8 cellular contexts compared by ENCODE assay signal in the genomic region with DNA sequence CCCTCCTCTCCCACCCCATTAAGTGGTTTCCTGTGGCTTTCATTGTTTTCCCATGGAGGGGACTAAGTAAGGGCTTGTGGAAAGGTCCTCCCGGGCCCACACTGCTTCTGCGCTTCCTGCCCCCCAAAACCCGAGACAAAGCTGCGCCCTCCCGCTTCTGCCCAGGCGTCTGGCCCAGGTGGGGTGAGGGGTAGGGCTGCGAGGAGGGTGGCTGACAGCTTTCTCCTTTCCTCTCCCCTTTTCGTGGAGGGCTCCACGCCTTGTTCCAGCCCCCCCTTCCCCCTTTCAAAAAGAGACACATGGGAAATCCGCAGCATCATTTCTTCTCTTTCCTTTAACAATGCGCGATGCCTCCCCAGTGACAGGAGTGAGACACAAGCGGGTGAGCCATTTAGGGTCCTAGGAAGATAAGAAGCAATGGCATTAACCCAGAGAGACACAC. TPM values are rescaled to one million over a fixed set of nuclear protein-coding genes. Genes with fewer than 3 reads are reported as not detected.
DNase-seq lines count a peak whose midpoint lies in the region; ATAC-seq, FAIRE-seq and TF ChIP-seq lines count a peak whose summit lies in the region.

No MANE protein-coding gene starts in this region.

- H3K4me3 ChIP-seq in GM23248 (peak overlapping the region; percentile 83), MG63 (peak overlapping the region; percentile 74)

- H2AFZ ChIP-seq in GM23248: peak overlapping the region; percentile 93

- FAIRE-seq in GM12892 (lab: Jason Lieb, UNC): no peak

- in situ Hi-C loops in GM23248 (cut with MboI): loop anchor here (10.0 kb wide), 1 partner anchor 129 kb away; no protein-coding TSS in a partner anchor

- peak overlapping the region; percentile 96 for H3K4me2 ChIP-seq in GM23248 (ENCODE audit: unreplicated experiment)

- TF ChIP-seq POLR2A in GM12892 (IDR thresholded peaks at IDR 0.05; ENCODE audit: low read depth, low read length): no peak

- WGBS in GM23248 (ENCODE audit: low coverage in 1 of 2, low lambda C conversion rate in 2 of 2, missing lambda C conversion rate in 2 of 2), 2 experiments: 0 to 4% methylated on average over 13 of the region's 13 CpGs

- H3K36me3 ChIP-seq in GM23248 (ENCODE audit: low read depth) (no peaks in the 10 kb centered on the region), MG63 (no peaks in the 10 kb centered on the region; the same call in 1 of the 2 replicates)

- H3K4me1 ChIP-seq in GM23248 (ENCODE audit: insufficient read depth): peaks cover 23% of the 10 kb centered on the region

- H4K20me1 ChIP-seq in GM23248 (ENCODE audit: insufficient read depth): no peaks in the 10 kb centered on the region

- H3F3A ChIP-seq in GM23248 (ENCODE audit: insufficient read depth): no peaks in the 10 kb centered on the region

- no peaks in the 10 kb centered on the region for H3K9me2 ChIP-seq in GM23248 (ENCODE audit: insufficient read depth)

- DNase-seq in GM10266 (ENCODE audit: extremely low spot score) (peak; percentile 41), GM23248 (peak; percentile 59), MG63 (peak; percentile 15), germinal center (ENCODE audit: low spot score) (peak; percentile 34), omental fat pad (ENCODE audit: low spot score) (no peak), SHP77 treated with DMSO at 0.1 percent for 48 hours (lab: John Stamatoyannopoulos, UW) (no peak), GM12892 (ENCODE audit: insufficient read length) (no peak)
- DNase-seq in activated T-helper 1 cell treated with anti-CD3 and anti-CD28 coated beads, Interleukin-2, amount 50 U/mL, for 16 hours (ENCODE audit: low read depth in 1 of 2, low spot score in 1 of 2): peak; percentile 9 to 11

- H3K9me3 ChIP-seq in GM23248 (ENCODE audit: low read depth): no peaks in the 10 kb centered on the region
- H3K9me3 ChIP-seq in MG63: no peaks in the 10 kb centered on the region

- H3K27ac ChIP-seq in GM23248: peak overlapping the region; percentile 67

- ATAC-seq in omental fat pad (ENCODE audit: low FRiP score): peak; percentile 42

- TF ChIP-seq CTCF in GM10266 (IDR thresholded peaks at IDR 0.05; ENCODE audit: control insufficient read depth, insufficient read depth, low read depth, missing control alignments) (no peak), omental fat pad (IDR thresholded peaks at IDR 0.05) (no peak)

- H3K79me2 ChIP-seq in GM23248 (ENCODE audit: insufficient read depth): peaks cover 53% of the 10 kb centered on the region

- H3K27me3 ChIP-seq in GM23248 (replicated peaks; ENCODE audit: insufficient read depth) (no peaks in the 10 kb centered on the region), MG63 (no peaks in the 10 kb centered on the region)

- H3K9ac ChIP-seq in GM23248: peak overlapping the region; percentile 88

RNA-seq across cellular contexts. Expression of a gene that starts 0.6 kb away (rescaled TPM):
- 17.9 and 19.5 TPM in 2 replicates for total RNA-seq in GM23248 (2014; rRNA removed; shearing (Covaris generic))
- 5.4 and 5.6 TPM in 2 replicates for polyA plus RNA-seq in GM23248 (2016; fragmentation: Nextera tagmentation; extraction: Ambion mirVana)
- 3.4 and 3.6 TPM in 2 replicates for total RNA-seq in MG63 (2014; rRNA removed; shearing (Covaris generic); ENCODE audit: low replicate concordance)
- total RNA-seq in omental fat pad: 10 to 100 TPM; 21.1 to 35.2 (median 24.4) TPM
- 13.2 TPM for polyA plus RNA-seq in GM12892 (2012; ENCODE audit: missing spikeins)

Comparison
In these comparisons a context has a peak if more than half of its experiments do, and no peak if none do; other contexts are left out.
1. DNase-seq: peak in GM10266 (single experiment), GM23248 (single experiment), MG63 (single experiment), activated T-helper 1 cell treated with anti-CD3 and anti-CD28 coated beads, Interleukin-2, amount 50 U/mL, for 16 hours (2 of 2) and germinal center (single experiment); none in omental fat pad (single experiment), SHP77 treated with DMSO at 0.1 percent for 48 hours (single experiment) and GM12892 (single experiment).